In genomic region chr11:42824067-42824466, GRCh38 we compare ENCODE assay signal across 8 cellular contexts.
"Had no signal": no experiment of that assay in that cellular context is flagged by ENCODE, and none has a peak within 500 bp of the region (broad histone marks: within the 10 kb centered on the region; RNA-seq: fewer than 3 reads in every experiment).

No MANE protein-coding gene starts in this region.

- DNase-seq: GM23248, GOT3, H9, HCEC 1CT, KBM-7 had no signal

- H3K9ac ChIP-seq: GM23248, KMS-11 had no signal

- H3K4me3 ChIP-seq: GM23248 had no signal

- H3K4me2 ChIP-seq: KMS-11 had no signal

- H3K27ac ChIP-seq: GM23248, KMS-11 had no signal

- H2AFZ ChIP-seq: GM23248 had no signal

- FAIRE-seq: H54, HTR-8/SVneo had no signal
